31 cellular contexts compared by ENCODE assay signal in the genomic region with DNA sequence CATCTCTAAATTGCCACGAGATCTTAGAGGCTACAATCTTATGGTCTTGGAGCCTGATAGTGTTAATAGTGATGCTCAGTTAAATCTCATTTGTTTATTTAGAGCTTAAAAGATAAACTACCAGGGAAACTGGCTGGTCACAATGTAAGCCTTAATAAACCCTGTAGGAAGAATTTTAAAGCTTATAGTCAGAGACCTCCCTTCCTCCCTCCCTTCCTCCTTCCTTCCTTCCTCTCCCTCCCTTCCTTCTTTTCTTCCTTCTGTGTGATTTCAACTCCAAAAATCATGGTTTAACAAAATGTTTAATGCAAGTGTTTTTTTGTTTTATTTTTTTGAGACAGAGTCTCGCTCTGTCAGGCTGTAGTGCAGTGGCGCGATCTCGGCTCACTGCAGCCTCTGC. TPM values are rescaled to one million over a fixed set of nuclear protein-coding genes. Genes with fewer than 3 reads are reported as not detected.
"Had no signal": no experiment of that assay in that cellular context is flagged by ENCODE, and none has a peak within 500 bp of the region (broad histone marks: within the 10 kb centered on the region; RNA-seq: fewer than 3 reads in every experiment).

No MANE protein-coding gene starts in this region.

- H3K9me3 ChIP-seq: suprapubic skin, testis, thoracic aorta, thyroid gland, tibial artery, transverse colon, upper lobe of left lung, upper lobe of right lung, uterus, vagina had no signal

- H3K36me3 ChIP-seq: stomach, suprapubic skin, thoracic aorta, thyroid gland, tibial artery, tibial nerve, transverse colon, upper lobe of left lung, upper lobe of right lung, uterus, vagina had no signal

- H3K27me3 ChIP-seq: testis, thyroid gland, tibial artery, tibial nerve, transverse colon, upper lobe of left lung, upper lobe of right lung, uterus, vagina had no signal

- H3K27ac ChIP-seq: stomach, suprapubic skin, testis, thoracic aorta, thyroid gland, tibial artery, tibial nerve, transverse colon, upper lobe of left lung, upper lobe of right lung, uterus, vagina had no signal

- H3K4me1 ChIP-seq: stomach, suprapubic skin, testis, tibial artery, tibial nerve, transverse colon, upper lobe of left lung, upper lobe of right lung, uterus, vagina had no signal

- DNase-seq: stimulated activated CD4-positive, alpha-beta T cell treated with anti-CD3 and anti-CD28 coated beads, Interleukin-2, amount 100 ng/mL, for 48 hours; stimulated activated CD4-positive, alpha-beta T cell treated with anti-CD3 and anti-CD28 coated beads, Interleukin-4, amount 100 ng/mL, for 1 hour; stimulated activated CD4-positive, alpha-beta T cell treated with anti-CD3 and anti-CD28 coated beads, Interleukin-4, amount 100 ng/mL, for 24 hours; stimulated activated CD4-positive, alpha-beta T cell treated with anti-CD3 and anti-CD28 coated beads, Interleukin-4, amount 100 ng/mL, for 4 hours; stimulated activated CD8-positive, alpha-beta memory T cell treated with anti-CD3 and anti-CD28 coated beads, Interleukin-4, amount 100 ng/mL, for 48 hours; stimulated activated naive B cell treated with anti-CD40 and anti-IgM and Interleukin-4, amounts not matched to agents 10 μg/mL and 1 μg/mL and 100 μg/mL, for 72 hours; stimulated activated naive CD4-positive, alpha-beta T cell; stimulated activated naive CD4-positive, alpha-beta T cell treated with Interleukin-2 at 50 U/mL for 16 hours; stimulated activated naive CD8-positive, alpha-beta T cell treated with anti-CD3 and anti-CD28 coated beads, Interleukin-15, amount 100 ng/mL, for 72 hours; stimulated activated naive CD8-positive, alpha-beta T cell treated with anti-CD3 and anti-CD28 coated beads, Interleukin-15, Interleukin-2, amounts not matched to agents 100 U/mL and 50 U/mL, for 24 hours; stomach; substantia nigra; testis; thyroid gland; tibial artery; transverse colon; trophoblast cell; upper lobe of left lung; upper lobe of right lung; uterus had no signal

- ATAC-seq: stimulated activated effector memory CD8-positive, alpha-beta T cell treated with anti-CD3 and anti-CD28 coated beads, Interleukin-12 subunit alpha, Interleukin-12 subunit beta, amount 100 ng/mL, for 72 hours; stimulated activated memory B cell treated with anti-CD40 and anti-IgM and Interleukin-4, amounts not matched to agents 10 μg/mL and 1 μg/mL and 100 μg/mL, for 72 hours; stimulated activated naive B cell treated with anti-CD40 and anti-IgM and Interleukin-4, amounts not matched to agents 10 μg/mL and 1 μg/mL and 100 μg/mL, for 72 hours; stimulated activated naive CD8-positive, alpha-beta T cell treated with anti-CD3 and anti-CD28 coated beads, Interleukin-15, amount 100 ng/mL, for 72 hours had no signal

- FAIRE-seq: urothelium cell line had no signal

- H3K4me3 ChIP-seq: stomach, suprapubic skin, testis, thoracic aorta, thyroid gland, tibial artery, tibial nerve, transverse colon, upper lobe of left lung, upper lobe of right lung, uterus, vagina had no signal

RNA-seq across cellular contexts. Expression of a gene that starts 14.9 kb away (rescaled TPM):
- total RNA-seq: stomach, subcutaneous adipose tissue, suprapubic skin, temporal lobe, thoracic aorta, thyroid gland, tibial nerve, transverse colon, upper lobe of left lung, upper lobe of right lung, ureter, urinary bladder, uterus, vagina had no signal
- polyA plus RNA-seq: stomach, urinary bladder had no signal
